In genomic region chr2:38470115-38470514, GRCh38 we compare ENCODE assay signal across 16 cellular contexts.
DNase-seq lines count a peak whose midpoint lies in the region; ATAC-seq, FAIRE-seq and TF ChIP-seq lines count a peak whose summit lies in the region.
"Had no signal": no experiment of that assay in that cellular context is flagged by ENCODE, and none has a peak within 500 bp of the region (broad histone marks: within the 10 kb centered on the region; RNA-seq: fewer than 3 reads in every experiment).

No MANE protein-coding gene starts in this region.

- no peak overlapping the region for H3K4me2 ChIP-seq in K562 (ENCODE audit: insufficient read depth, low read length)
- H3K4me2 ChIP-seq: BLaER1 treated with 17β-estradiol and CSF1 and Interleukin-3, amounts not matched to agents 10 nM and 100 nM had no signal

- TF ChIP-seq RAD21 in K562 (CRISPR knock-in tag; conservative IDR thresholded peaks at IDR 0.05 in 1 of 2, IDR thresholded peaks at IDR 0.05 in 1 of 2): no peak

- POLR2A ChIA-PET in K562 (lab: Yijun Ruan, JAX): no interaction called here

- TF ChIP-seq CTCF in K562 (IDR thresholded peaks at IDR 0.05 in 2 of 3, conservative IDR thresholded peaks at IDR 0.05 in 1 of 3; ENCODE audit: insufficient read depth in 2 of 3, low read depth in 1 of 3, low read length in 3 of 3) (no peak), gastroesophageal sphincter (IDR thresholded peaks at IDR 0.05) (no peak), sigmoid colon (IDR thresholded peaks at IDR 0.05) (no peak), uterus (IDR thresholded peaks at IDR 0.05) (no peak)

- 28% methylated on average over 3 of the region's 3 CpGs for WGBS in K562 (ENCODE audit: insufficient coverage, low coverage, missing lambda C conversion rate)
- 63 to 93% methylated on average over 2 to 3 of the region's 3 CpGs for WGBS in gastroesophageal sphincter (ENCODE audit: low coverage in 1 of 2), 2 donors
- WGBS in sigmoid colon, 2 donors: 88% methylated on average over 3 of the region's 3 CpGs

- no peaks in the 10 kb centered on the region for H4K20me1 ChIP-seq in K562 (replicated peaks; ENCODE audit: control insufficient read depth, insufficient read depth, low read length)
- H4K20me1 ChIP-seq: BLaER1 treated with 17β-estradiol and CSF1 and Interleukin-3, amounts not matched to agents 10 nM and 100 nM had no signal

- in situ Hi-C loops in K562 (cut with MboI): no loop called here

- FAIRE-seq in K562 (lab: Jason Lieb, UNC): no peak
- FAIRE-seq: GM12878, GM19239, H1 had no signal

- H3K27me3 ChIP-seq in K562 (ENCODE audit: control insufficient read depth in 2 of 2, insufficient read depth in 2 of 2, low read length in 2 of 2) (no peaks in the 10 kb centered on the region), gastroesophageal sphincter (no peaks in the 10 kb centered on the region), sigmoid colon (no peaks in the 10 kb centered on the region), uterus (no peaks in the 10 kb centered on the region)
- H3K27me3 ChIP-seq: BLaER1 treated with 17β-estradiol and CSF1 and Interleukin-3, amounts not matched to agents 10 nM and 100 nM had no signal

- BruUV-seq in K562 (replicated peaks; lab: Mats Ljungman, UMichigan): no TSS peak

- H3K9me3 ChIP-seq in K562 (replicated peaks; ENCODE audit: control insufficient read depth, insufficient read depth, low read depth, low read length): no peaks in the 10 kb centered on the region
- H3K9me3 ChIP-seq in gastroesophageal sphincter: no peaks in the 10 kb centered on the region
- no peaks in the 10 kb centered on the region for H3K9me3 ChIP-seq in sigmoid colon
- no peaks in the 10 kb centered on the region for H3K9me3 ChIP-seq in uterus
- H3K9me3 ChIP-seq: BLaER1 treated with 17β-estradiol and CSF1 and Interleukin-3, amounts not matched to agents 10 nM and 100 nM had no signal

- H3K36me3 ChIP-seq in K562 (ENCODE audit: control insufficient read depth, insufficient read depth, low read length) (no peaks in the 10 kb centered on the region), gastroesophageal sphincter (no peaks in the 10 kb centered on the region), sigmoid colon (no peaks in the 10 kb centered on the region), uterus (no peaks in the 10 kb centered on the region)
- H3K36me3 ChIP-seq: BLaER1 treated with 17β-estradiol and CSF1 and Interleukin-3, amounts not matched to agents 10 nM and 100 nM had no signal

- ATAC-seq in K562: no peak
- no peak for ATAC-seq in gastroesophageal sphincter
- no peak for ATAC-seq in GM18870 (IDR thresholded peaks at IDR 0.05; ENCODE audit: unreplicated experiment)
- ATAC-seq: CD8-positive, alpha-beta T cell; GM12878 had no signal

- H3K9ac ChIP-seq in K562 (ENCODE audit: insufficient read depth in 1 of 2, low read depth in 2 of 2, low read length in 2 of 2): no peak overlapping the region
- H3K9ac ChIP-seq: BLaER1 treated with 17β-estradiol and CSF1 and Interleukin-3, amounts not matched to agents 10 nM and 100 nM had no signal

- H3K27ac ChIP-seq in K562 (ENCODE audit: extremely low read depth, low read depth, low read length): no peak overlapping the region
- H3K27ac ChIP-seq in gastroesophageal sphincter: peak overlapping the region; percentile 63 to 98 (median 90)
- peak overlapping the region; percentile 86 to 91 (median 88) for H3K27ac ChIP-seq in sigmoid colon
- peak overlapping the region; percentile 30 to 87 for H3K27ac ChIP-seq in uterus
- H3K27ac ChIP-seq: BLaER1 treated with 17β-estradiol and CSF1 and Interleukin-3, amounts not matched to agents 10 nM and 100 nM had no signal

- DNase-seq in K562 (ENCODE audit: extremely low read depth in 1 of 4, low spot score in 3 of 4) (no peak), sigmoid colon (no peak), uterus (no peak), NCI-H1048 (lab: John Stamatoyannopoulos, UW) (no peak), cardiac septum (ENCODE audit: low spot score) (no peak)
- DNase-seq: Calu3; CD8-positive, alpha-beta T cell; DMS79 treated with DMSO at 0.1 percent for 48 hours; GF-D8; H9 had no signal

- no peaks in the 10 kb centered on the region for H3K9me1 ChIP-seq in K562 (ENCODE audit: control insufficient read depth, insufficient read depth, low read length)

- no peak overlapping the region for H3K4me3 ChIP-seq in K562
- no peak overlapping the region for H3K4me3 ChIP-seq in gastroesophageal sphincter
- no peak overlapping the region for H3K4me3 ChIP-seq in sigmoid colon
- no peak overlapping the region for H3K4me3 ChIP-seq in uterus
- H3K4me3 ChIP-seq: BLaER1 treated with 17β-estradiol and CSF1 and Interleukin-3, amounts not matched to agents 10 nM and 100 nM; GM12878 had no signal

- H3K4me1 ChIP-seq in K562 (replicated peaks in 1 of 2; ENCODE audit: control insufficient read depth in 2 of 2, insufficient read depth in 2 of 2, low read length in 2 of 2): peaks cover 8 to 19% of the 10 kb centered on the region in 2 experiments
- peaks cover 0 to 71% (median 8%) of the 10 kb centered on the region in 3 donors for H3K4me1 ChIP-seq in gastroesophageal sphincter
- H3K4me1 ChIP-seq in sigmoid colon: peaks cover 0 to 61% (median 55%) of the 10 kb centered on the region in 4 donors
- H3K4me1 ChIP-seq in uterus: peaks cover 5 to 13% of the 10 kb centered on the region in 2 donors

- no peak overlapping the region for H2AFZ ChIP-seq in K562 (ENCODE audit: low read depth, low read length)

- TF ChIP-seq EP300 in K562 (IDR thresholded peaks at IDR 0.05; ENCODE audit: low read length): no peak
- TF ChIP-seq EP300 in gastroesophageal sphincter (IDR thresholded peaks at IDR 0.05): no peak
- no peak for TF ChIP-seq EP300 in sigmoid colon (IDR thresholded peaks at IDR 0.05)

- H3K79me2 ChIP-seq in K562 (ENCODE audit: control insufficient read depth, insufficient read depth, low read length): no peaks in the 10 kb centered on the region

- intact Hi-C loops in K562 (cut with micrococcal nuclease) (no loop called here), sigmoid colon (cut with DNase I) (no loop called here), uterus (cut with DNase I; ENCODE audit: low total_unique reads) (no loop called here), cardiac septum (cut with DNase I) (loop anchor here (5.0 kb wide), 1 partner anchor 158 kb away; no protein-coding TSS in a partner anchor)

- CTCF ChIA-PET in K562 (lab: Yijun Ruan, JAX; ENCODE audit: low intra/inter-chr PET ratio): no interaction called here

- TF ChIP-seq POLR2A in K562 (conservative IDR thresholded peaks at IDR 0.05) (no peak), gastroesophageal sphincter (IDR thresholded peaks at IDR 0.05) (no peak), sigmoid colon (IDR thresholded peaks at IDR 0.05) (no peak), uterus (IDR thresholded peaks at IDR 0.05) (no peak)

TF ChIP-seq in K562, 482 proteins besides CTCF, POLR2A, EP300 and RAD21 (continues in another document):
- no peak for TF ChIP-seq STAT6 (CRISPR knock-in tag; IDR thresholded peaks at IDR 0.05)
